Comparison of ENCODE assay signal across 8 cellular contexts in genomic region chr1:201361652-201362504, GRCh38.
DNase-seq lines count a peak whose midpoint lies in the region; TF ChIP-seq lines count a peak whose summit lies in the region.

No MANE protein-coding gene starts in this region.

- no peak overlapping the region for H3K27ac ChIP-seq in VCaP

- H3K4me3 ChIP-seq in foreskin fibroblast (ENCODE audit: low read depth in 1 of 2, low read length in 2 of 2) = no peak overlapping the region

- TF ChIP-seq CTCF in VCaP (conservative IDR thresholded peaks at IDR 0.05) (peak; percentile 87), foreskin fibroblast (IDR thresholded peaks at IDR 0.05; ENCODE audit: low read depth, low read length) (peak; percentile 68)

- DNase-seq in SIG-M5 treated with dmso at 0.1 percent for 504 hours (lab: John Stamatoyannopoulos, UW; ENCODE audit: unreplicated experiment) = peak; percentile 21
- no peak for DNase-seq in SIG-M5 (lab: John Stamatoyannopoulos, UW)
- DNase-seq in Kasumi-1 (lab: John Stamatoyannopoulos, UW) = peak; percentile 5 to 44
- DNase-seq in foreskin fibroblast = peak; percentile 21 to 68
- peak; percentile 6 for DNase-seq in pons (ENCODE audit: low spot score)
- DNase-seq in CD1c-positive myeloid dendritic cell (ENCODE audit: extremely low spot score) = no peak
- DNase-seq in effector CD8-positive, alpha-beta T cell (lab: John Stamatoyannopoulos, UW) = no peak

Comparison
In these comparisons a context has a peak if more than half of its experiments do, and no peak if none do; other contexts are left out.
1. DNase-seq: peak in SIG-M5 treated with dmso at 0.1 percent for 504 hours (single experiment), Kasumi-1 (2 of 2), foreskin fibroblast (2 of 2) and pons (single experiment); none in SIG-M5 (single experiment), CD1c-positive myeloid dendritic cell (single experiment) and effector CD8-positive, alpha-beta T cell (single experiment).